15 cellular contexts compared by ENCODE assay signal in genomic region chr1:211596418-211597181, GRCh38. TPM values are rescaled to one million over a fixed set of nuclear protein-coding genes. Genes with fewer than 3 reads are reported as not detected.
A peak's percentile ranks its signal among the peaks of the same experiment; 100 is the strongest.
DNase-seq lines count a peak whose midpoint lies in the region; ATAC-seq and TF ChIP-seq lines count a peak whose summit lies in the region.
"Had no signal": no experiment of that assay in that cellular context is flagged by ENCODE, and none has a peak within 500 bp of the region (broad histone marks: within the 10 kb centered on the region; RNA-seq: fewer than 3 reads in every experiment).

No MANE protein-coding gene starts in this region.

- peaks cover 0 to 98% (median 57%) of the 10 kb centered on the region in 10 experiments; a peak in 18 of 20 replicates for H3K4me1 ChIP-seq in BLaER1 treated with 17β-estradiol and CSF1 and Interleukin-3, amounts not matched to agents 10 nM and 100 nM
- peaks cover 0 to 23% (median 3%) of the 10 kb centered on the region in 4 donors for H3K4me1 ChIP-seq in right lobe of liver
- H3K4me1 ChIP-seq in osteoblast (ENCODE audit: insufficient read depth, low read length), result peaks cover 29% of the 10 kb centered on the region
- H3K4me1 ChIP-seq in aorta (ENCODE audit: control insufficient read depth in 1 of 2, insufficient read depth in 2 of 2, low read length in 2 of 2), result no peaks in the 10 kb centered on the region

- ATAC-seq in left lobe of liver, result peak; percentile 96
- peak; percentile 91 to 97 (median 93) for ATAC-seq in right lobe of liver
- no peak for ATAC-seq in GM18502 (IDR thresholded peaks at IDR 0.05; ENCODE audit: poor library complexity, unreplicated experiment)
- ATAC-seq in aorta (ENCODE audit: low FRiP score), result no peak
- no peak for ATAC-seq in HG02610 (IDR thresholded peaks at IDR 0.05; ENCODE audit: unreplicated experiment)
- ATAC-seq: A549 had no signal

- 0 out of 22 replicates have a peak, but pooled peaks cover 0 to 6% (median 0%) of the 10 kb centered on the region in 11 experiments for H3K36me3 ChIP-seq in BLaER1 treated with 17β-estradiol and CSF1 and Interleukin-3, amounts not matched to agents 10 nM and 100 nM
- no peaks in the 10 kb centered on the region for H3K36me3 ChIP-seq in right lobe of liver
- H3K36me3 ChIP-seq in osteoblast (ENCODE audit: insufficient read depth, low read length), result no peaks in the 10 kb centered on the region
- H3K36me3 ChIP-seq in aorta (ENCODE audit: control insufficient read depth in 1 of 2, insufficient read depth in 2 of 2, low read length in 1 of 2), result no peaks in the 10 kb centered on the region

- no peaks in the 10 kb centered on the region for H4K20me1 ChIP-seq in BLaER1 treated with 17β-estradiol and CSF1 and Interleukin-3, amounts not matched to agents 10 nM and 100 nM
- H4K20me1 ChIP-seq in osteoblast (ENCODE audit: insufficient read depth, low read length), result no peaks in the 10 kb centered on the region

- DNase-seq in left lobe of liver (ENCODE audit: low spot score) (peak; percentile 81), right lobe of liver (peak in 1 of 3 donors; percentile 79), osteoblast (ENCODE audit: insufficient read length, low spot score, missing footprints) (no peak), aorta (no peak), HPDE6-E6E7 (ENCODE audit: extremely low spot score) (no peak)
- DNase-seq: DMS153, DMS79, GOT3, H9 had no signal

- no peak for TF ChIP-seq POLR2A in right lobe of liver (IDR thresholded peaks at IDR 0.05)

- intact Hi-C loops in right lobe of liver (cut with DNase I), result no loop called here
- intact Hi-C loops in aorta (cut with DNase I), result no loop called here

- peak overlapping the region in 7 of 11 experiments; percentile 13 to 82 (median 70); a peak in 12 of 22 replicates for H3K27ac ChIP-seq in BLaER1 treated with 17β-estradiol and CSF1 and Interleukin-3, amounts not matched to agents 10 nM and 100 nM
- peak overlapping the region; percentile 29 to 54 (median 39) for H3K27ac ChIP-seq in right lobe of liver
- peak overlapping the region; percentile 52 for H3K27ac ChIP-seq in osteoblast (ENCODE audit: low read depth, low read length)
- H3K27ac ChIP-seq in aorta (ENCODE audit: low read depth in 1 of 2, low read length in 2 of 2), result no peak overlapping the region
- H3K27ac ChIP-seq: 22Rv1, A549 had no signal

- H3K9ac ChIP-seq in BLaER1 treated with 17β-estradiol and CSF1 and Interleukin-3, amounts not matched to agents 10 nM and 100 nM, result peak overlapping the region in 4 of 11 experiments; percentile 47 to 58 (median 54); a peak in 5 of 22 replicates

- no peak overlapping the region for H2AFZ ChIP-seq in osteoblast (ENCODE audit: low read length)

- 10% methylated on average over 3 of the region's 6 CpGs for WGBS in right lobe of liver (ENCODE audit: insufficient coverage, low coverage, low lambda C conversion rate, missing lambda C conversion rate)
- 76 to 79% methylated on average over 5 to 6 of the region's 6 CpGs for WGBS in aorta, 2 donors

- no peaks in the 10 kb centered on the region for H3K9me3 ChIP-seq in BLaER1 treated with 17β-estradiol and CSF1 and Interleukin-3, amounts not matched to agents 10 nM and 100 nM (replicated peaks in 1 of 11)
- no peaks in the 10 kb centered on the region for H3K9me3 ChIP-seq in right lobe of liver
- H3K9me3 ChIP-seq in osteoblast (ENCODE audit: low read depth, low read length), result no peaks in the 10 kb centered on the region
- H3K9me3 ChIP-seq in aorta (ENCODE audit: control insufficient read depth, low read length), result no peaks in the 10 kb centered on the region
- H3K9me3 ChIP-seq: A549 had no signal

- TF ChIP-seq CTCF in right lobe of liver (IDR thresholded peaks at IDR 0.05), result no peak
- no peak for TF ChIP-seq CTCF in osteoblast (IDR thresholded peaks at IDR 0.05; ENCODE audit: extremely low read depth, low read depth, low read length)

- no peaks in the 10 kb centered on the region for H3K79me2 ChIP-seq in osteoblast (ENCODE audit: insufficient read depth, low read length)

- H3K4me3 ChIP-seq in BLaER1 treated with 17β-estradiol and CSF1 and Interleukin-3, amounts not matched to agents 10 nM and 100 nM, result no peak overlapping the region
- H3K4me3 ChIP-seq in right lobe of liver (no peak overlapping the region), osteoblast (ENCODE audit: insufficient read depth, low read length) (no peak overlapping the region), aorta (ENCODE audit: low read length in 2 of 2) (no peak overlapping the region)
- H3K4me3 ChIP-seq: A549, K562 had no signal

- peak overlapping the region in 8 of 11 experiments; percentile 45 to 88 (median 80); a peak in 15 of 22 replicates for H3K4me2 ChIP-seq in BLaER1 treated with 17β-estradiol and CSF1 and Interleukin-3, amounts not matched to agents 10 nM and 100 nM
- H3K4me2 ChIP-seq in osteoblast (ENCODE audit: insufficient read depth, low read length), result no peak overlapping the region
- H3K4me2 ChIP-seq: A549 had no signal

- no peaks in the 10 kb centered on the region for H3K27me3 ChIP-seq in BLaER1 treated with 17β-estradiol and CSF1 and Interleukin-3, amounts not matched to agents 10 nM and 100 nM
- H3K27me3 ChIP-seq in right lobe of liver, result no peaks in the 10 kb centered on the region
- no peaks in the 10 kb centered on the region for H3K27me3 ChIP-seq in osteoblast (ENCODE audit: insufficient read depth, low read length)
- no peaks in the 10 kb centered on the region for H3K27me3 ChIP-seq in aorta (ENCODE audit: control insufficient read depth in 1 of 2, insufficient read depth in 2 of 2, low read length in 1 of 2)

RNA-seq across cellular contexts. Expression of gene SLC30A1, which starts 17.6 kb away (rescaled TPM):
- total RNA-seq in left lobe of liver, result 48.6 TPM
- 10 to 100 TPM; 23.2 to 72.9 (median 48.2) TPM for total RNA-seq in right lobe of liver
- total RNA-seq in osteoblast, result 39.5 and 49.9 TPM in 2 replicates
- 10 to 100 TPM; 17.0 to 24.4 TPM for total RNA-seq in aorta
- polyA plus RNA-seq in aorta, result 1 to 10 TPM; 6.1 to 7.8 TPM

Comparison
In these comparisons a context has a peak if more than half of its experiments do, and no peak if none do; other contexts are left out.
1. H3K27ac ChIP-seq: peak in BLaER1 treated with 17β-estradiol and CSF1 and Interleukin-3, amounts not matched to agents 10 nM and 100 nM (7 of 11), right lobe of liver (3 of 3) and osteoblast (single experiment); none in aorta (0 of 2).
2. ATAC-seq: peak in left lobe of liver (single experiment) and right lobe of liver (4 of 4); none in GM18502 (single experiment), aorta (single experiment) and HG02610 (single experiment).